1 cellular context compared by ENCODE assay signal in the genomic region with DNA sequence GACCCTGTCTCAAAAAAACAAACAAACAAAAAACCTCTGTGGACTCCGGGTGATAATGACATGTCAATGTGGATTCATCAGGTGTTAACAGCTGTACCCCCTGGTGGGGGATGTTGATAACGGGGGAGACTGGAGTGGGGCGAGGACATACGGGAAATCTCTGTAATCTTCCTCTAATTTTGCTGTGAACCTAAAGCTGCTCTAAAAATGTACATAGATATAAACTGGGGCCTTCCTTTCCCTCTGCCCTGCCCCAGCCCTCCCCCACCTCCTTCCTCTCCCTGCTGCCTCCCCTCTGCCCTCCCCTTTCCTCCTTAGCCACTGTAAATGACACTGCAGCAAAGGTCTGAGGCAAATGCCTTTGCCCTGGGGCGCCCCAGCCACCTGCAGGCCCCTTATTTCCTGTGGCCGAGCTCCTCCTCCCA.
TF ChIP-seq lines count a peak whose summit lies in the region.

No MANE protein-coding gene starts in this region.

TF ChIP-seq in H1, 55 proteins besides CTCF, POLR2A, EP300 and RAD21:
- TF ChIP-seq SIRT6 (IDR thresholded peaks at IDR 0.05; ENCODE audit: low read length) = no peak
- TF ChIP-seq SP1 (IDR thresholded peaks at IDR 0.05; ENCODE audit: low read depth, low read length) = no peak
- 0 out of 4 replicates have a peak, but pooled peaks of 1 of the 2 experiments have one; percentile 24 for TF ChIP-seq SIN3A (conservative IDR thresholded peaks at IDR 0.05 in 1 of 2, IDR thresholded peaks at IDR 0.05 in 1 of 2; ENCODE audit: low read depth in 1 of 2, low read length in 2 of 2)
- no peak for TF ChIP-seq ZNF274 (IDR thresholded peaks at IDR 0.05; ENCODE audit: borderline replicate concordance, extremely low read depth, low read length)
- TF ChIP-seq CBX8 (IDR thresholded peaks at IDR 0.05; ENCODE audit: borderline replicate concordance, low read depth, low read length) = no peak
- TF ChIP-seq TAF7 (optimal IDR thresholded peaks at IDR 0.05; ENCODE audit: borderline replicate concordance, low read depth, low read length) = no peak
- no peak for TF ChIP-seq TBP (IDR thresholded peaks at IDR 0.05; ENCODE audit: low read depth, low read length)
